27 cellular contexts compared by ENCODE assay signal in genomic region chr12:57569858-57570257, GRCh38. TPM values are rescaled to one million over a fixed set of nuclear protein-coding genes. Genes with fewer than 3 reads are reported as not detected.
DNase-seq lines count a peak whose midpoint lies in the region; ATAC-seq, FAIRE-seq and TF ChIP-seq lines count a peak whose summit lies in the region.
"Had no signal": no experiment of that assay in that cellular context is flagged by ENCODE, and none has a peak within 500 bp of the region (broad histone marks: within the 10 kb centered on the region; RNA-seq: fewer than 3 reads in every experiment).

No MANE protein-coding gene starts in this region.

- no peak overlapping the region for H3K4me3 ChIP-seq in endodermal cell (ENCODE audit: low read length)
- H3K4me3 ChIP-seq: BLaER1, GM12878, GM23248 had no signal

- DNase-seq in activated effector memory CD4-positive, alpha-beta T cell treated with anti-CD3 and anti-CD28 coated beads, Interleukin-2, amount 50 U/mL, for 16 hours = peak; percentile 47
- DNase-seq in activated effector memory CD4-positive, alpha-beta T cell treated with Interleukin-2 at 50 U/mL for 16 hours = no peak
- peak; percentile 40 for DNase-seq in endodermal cell
- DNase-seq in nephron progenitor cell = no peak
- no peak for DNase-seq in urothelium cell line (ENCODE audit: low spot score)
- DNase-seq in NCI-H1092 (lab: John Stamatoyannopoulos, UW) = no peak
- DNase-seq: Caco-2; CD4-positive, CD25-positive, alpha-beta regulatory T cell; CD8-positive, alpha-beta T cell; DMS 273 treated with DMSO at 0.1 percent for 48 hours; DMS79; EL; GDM1; GM23248; H7; HCEC 1CT had no signal

- no peaks in the 10 kb centered on the region for H3K27me3 ChIP-seq in endodermal cell (ENCODE audit: control insufficient read depth, insufficient read depth, low read length, poor library complexity, severe bottlenecking)
- H3K27me3 ChIP-seq: BLaER1 had no signal

- H3K9me3 Mint-ChIP-seq in endodermal cell = no peaks in the 10 kb centered on the region
- no peaks in the 10 kb centered on the region for H3K9me3 Mint-ChIP-seq in nephron progenitor cell
- H3K9me3 Mint-ChIP-seq: CD4-positive, CD25-positive, alpha-beta regulatory T cell; CD8-positive, alpha-beta T cell had no signal

- H3K4me1 Mint-ChIP-seq in endodermal cell (no peaks in the 10 kb centered on the region), nephron progenitor cell (peaks cover 6% of the 10 kb centered on the region)
- H3K4me1 Mint-ChIP-seq: B cell; CD4-positive, CD25-positive, alpha-beta regulatory T cell had no signal

- H3K36me3 Mint-ChIP-seq in endodermal cell (ENCODE audit: low read depth) (peaks cover 24% of the 10 kb centered on the region), nephron progenitor cell (ENCODE audit: low read depth) (no peaks in the 10 kb centered on the region)
- H3K36me3 Mint-ChIP-seq: CD4-positive, CD25-positive, alpha-beta regulatory T cell had no signal

- no peaks in the 10 kb centered on the region for H3K4me1 ChIP-seq in endodermal cell (ENCODE audit: control insufficient read depth, insufficient read depth, low read length)
- H3K4me1 ChIP-seq: BLaER1, Caco-2 had no signal

- H3K9me3 ChIP-seq in endodermal cell (ENCODE audit: control insufficient read depth, low read length) = no peaks in the 10 kb centered on the region
- H3K9me3 ChIP-seq: BLaER1, Caco-2 had no signal

- ATAC-seq in GM19035 (IDR thresholded peaks at IDR 0.05; ENCODE audit: unreplicated experiment) = no peak
- no peak for ATAC-seq in HG03571 (IDR thresholded peaks at IDR 0.05; ENCODE audit: unreplicated experiment)
- ATAC-seq: CD8-positive, alpha-beta T cell; GM12878 had no signal

- no peak overlapping the region for H3K27ac ChIP-seq in endodermal cell (ENCODE audit: low read depth, low read length)
- H3K27ac ChIP-seq: 22Rv1, BLaER1, C4-2B, GM23248 had no signal

- peak; percentile 5 for FAIRE-seq in urothelium cell line (lab: Jason Lieb, UNC)
- FAIRE-seq: A204.1, D721Med, GM12878, GM18507, H1 had no signal

- no peak overlapping the region for H3K9ac ChIP-seq in endodermal cell (ENCODE audit: extremely low read depth, low read length, poor library complexity, severe bottlenecking)
- H3K9ac ChIP-seq: BLaER1, GM23248 had no signal

- TF ChIP-seq CTCF in endodermal cell (conservative IDR thresholded peaks at IDR 0.05) = no peak
- no peak for TF ChIP-seq CTCF in nephron progenitor cell (IDR thresholded peaks at IDR 0.05)

- no peaks in the 10 kb centered on the region for H3K27me3 Mint-ChIP-seq in endodermal cell (ENCODE audit: insufficient read depth)
- peaks cover 12% of the 10 kb centered on the region for H3K27me3 Mint-ChIP-seq in nephron progenitor cell (ENCODE audit: low read depth, poor library complexity)
- H3K27me3 Mint-ChIP-seq: CD4-positive, CD25-positive, alpha-beta regulatory T cell had no signal

- WGBS in endodermal cell (ENCODE audit: insufficient coverage in 1 of 2, insufficient read length in 1 of 2), 2 experiments = 92 to 95% methylated on average over 16 to 18 of the region's 18 CpGs

- H3K36me3 ChIP-seq in endodermal cell (ENCODE audit: control insufficient read depth, insufficient read depth, low read length) = no peaks in the 10 kb centered on the region
- H3K36me3 ChIP-seq: BLaER1 had no signal

- no peak overlapping the region for H3K27ac Mint-ChIP-seq in endodermal cell
- peak overlapping the region; percentile 18 for H3K27ac Mint-ChIP-seq in nephron progenitor cell
- H3K27ac Mint-ChIP-seq: B cell; CD8-positive, alpha-beta T cell had no signal

- no peak overlapping the region for H3K4me3 Mint-ChIP-seq in endodermal cell
- no peak overlapping the region for H3K4me3 Mint-ChIP-seq in nephron progenitor cell
- H3K4me3 Mint-ChIP-seq: B cell; CD8-positive, alpha-beta T cell had no signal

RNA-seq across cellular contexts. Expression of gene KIF5A, which starts 20.0 kb away (rescaled TPM):
- 1 to 10 TPM; 2.3 to 4.5 TPM for total RNA-seq in endodermal cell
- polyA plus RNA-seq in endodermal cell (2013, experiment 1 of 2) = 17.2 TPM
- 14.5 TPM for polyA plus RNA-seq in endodermal cell (2013, experiment 2 of 2)

RNA-seq across cellular contexts. Expression of gene PIP4K2C, which starts 21.1 kb away (rescaled TPM):
- total RNA-seq in endodermal cell = 10 to 100 TPM; 40.9 to 45.5 TPM
- 20.1 TPM for polyA plus RNA-seq in endodermal cell (2013, experiment 1 of 2)
- polyA plus RNA-seq in endodermal cell (2013, experiment 2 of 2) = 19.4 TPM

RNA-seq across cellular contexts. Expression of gene DCTN2, which starts 22.9 kb away (rescaled TPM):
- total RNA-seq in endodermal cell = 100 to 1,000 TPM; 110 to 114 TPM
- 164 TPM for polyA plus RNA-seq in endodermal cell (2013, experiment 1 of 2)
- 157 TPM for polyA plus RNA-seq in endodermal cell (2013, experiment 2 of 2)

RNA-seq across cellular contexts. Expression of gene DTX3, which starts 34.8 kb away (rescaled TPM):
- total RNA-seq in endodermal cell = 10 to 100 TPM; 59.6 to 62.6 TPM
- polyA plus RNA-seq in endodermal cell (2013, experiment 1 of 2) = 103 TPM
- 88.7 TPM for polyA plus RNA-seq in endodermal cell (2013, experiment 2 of 2)

RNA-seq across cellular contexts. Expression of gene ARHGEF25, which starts 41.4 kb away (rescaled TPM):
- 10 to 100 TPM; 12.7 to 20.1 TPM for total RNA-seq in endodermal cell
- polyA plus RNA-seq in endodermal cell (2013, experiment 1 of 2) = 45.1 TPM
- polyA plus RNA-seq in endodermal cell (2013, experiment 2 of 2) = 39.1 TPM
- total RNA-seq: B cell had no signal
- polyA plus RNA-seq: CD4-positive, CD25-positive, alpha-beta regulatory T cell had no signal

Comparison
In these comparisons a context has a peak if more than half of its experiments do, and no peak if none do; other contexts are left out.
1. DNase-seq: peak in activated effector memory CD4-positive, alpha-beta T cell treated with anti-CD3 and anti-CD28 coated beads, Interleukin-2, amount 50 U/mL, for 16 hours (single experiment) and endodermal cell (single experiment); none in activated effector memory CD4-positive, alpha-beta T cell treated with Interleukin-2 at 50 U/mL for 16 hours (single experiment), nephron progenitor cell (single experiment), urothelium cell line (single experiment) and NCI-H1092 (single experiment).